Comparison of ENCODE assay signal across 8 cellular contexts in the genomic region with DNA sequence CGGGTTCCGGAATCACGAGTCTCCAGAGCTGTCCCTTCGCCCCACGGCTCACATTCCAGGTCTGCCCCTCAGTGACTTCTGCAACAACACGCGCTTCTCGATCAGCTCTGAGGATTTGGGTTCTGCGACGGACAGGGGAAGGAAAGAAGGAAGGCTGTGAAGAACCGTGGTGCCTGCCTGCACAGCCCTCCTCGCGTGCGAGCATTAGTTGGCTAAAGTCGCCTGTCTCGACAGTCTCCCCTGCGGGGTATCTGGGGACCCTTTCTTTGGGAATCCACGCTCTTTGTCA. TPM values are rescaled to one million over a fixed set of nuclear protein-coding genes. Genes with fewer than 3 reads are reported as not detected.
DNase-seq lines count a peak whose midpoint lies in the region; ATAC-seq and TF ChIP-seq lines count a peak whose summit lies in the region.

No MANE protein-coding gene starts in this region.

- peaks cover 0 to 18% (median 14%) of the 10 kb centered on the region in 4 donors for H3K36me3 ChIP-seq in esophagus muscularis mucosa

- H3K9me3 ChIP-seq in esophagus muscularis mucosa, result no peaks in the 10 kb centered on the region

- peaks cover 7% of the 10 kb centered on the region for H3K36me3 Mint-ChIP-seq in neural crest cell (ENCODE audit: low read depth)

- TF ChIP-seq POLR2A in esophagus muscularis mucosa (IDR thresholded peaks at IDR 0.05; ENCODE audit: low read depth), result no peak

- ATAC-seq in HG03066 (IDR thresholded peaks at IDR 0.05; ENCODE audit: low read depth, unreplicated experiment) (peak; percentile 3), HG03108 (IDR thresholded peaks at IDR 0.05; ENCODE audit: unreplicated experiment) (no peak)

- peak overlapping the region; percentile 58 to 66 (median 62) for H3K4me3 ChIP-seq in esophagus muscularis mucosa

- H3K4me3 Mint-ChIP-seq in neural crest cell, result peak overlapping the region; percentile 87

- peaks cover 0 to 10% (median 0%) of the 10 kb centered on the region in 4 donors for H3K27me3 ChIP-seq in esophagus muscularis mucosa

- H3K4me1 Mint-ChIP-seq in neural crest cell, result peaks cover 34% of the 10 kb centered on the region

- intact Hi-C loops in esophagus muscularis mucosa (cut with DNase I), result loop anchor here (5.0 kb wide), 3 partner anchors 56 to 231 kb away; a partner anchor contains a TSS

- TF ChIP-seq EP300 in esophagus muscularis mucosa (IDR thresholded peaks at IDR 0.05), result no peak

- TF ChIP-seq CTCF in esophagus muscularis mucosa (IDR thresholded peaks at IDR 0.05), result peak in 1 of 3 experiments; percentile 1
- peak; percentile 42 for TF ChIP-seq CTCF in neural crest cell (conservative IDR thresholded peaks at IDR 0.05)

- H3K27me3 Mint-ChIP-seq in neural crest cell (ENCODE audit: low read depth), result peaks cover 9% of the 10 kb centered on the region

- 0% methylated on average over 1 of the region's 18 CpGs for WGBS in esophagus muscularis mucosa

- DNase-seq in NCI-H1694 (lab: John Stamatoyannopoulos, UW) (peak; percentile 35), NCI-H1694 treated with DMSO at 0.1 percent for 48 hours (lab: John Stamatoyannopoulos, UW) (no peak), SW480 (ENCODE audit: low spot score) (peak; percentile 57), esophagus muscularis mucosa (ENCODE audit: extremely low spot score) (no peak), neural crest cell (ENCODE audit: low read depth, low spot score) (no peak), GOT3 (lab: John Stamatoyannopoulos, UW) (no peak)

- H3K4me1 ChIP-seq in esophagus muscularis mucosa, result peaks cover 24 to 36% (median 31%) of the 10 kb centered on the region in 4 donors

- H3K9me3 Mint-ChIP-seq in neural crest cell, result no peaks in the 10 kb centered on the region

- peak overlapping the region; percentile 92 to 98 (median 94) for H3K27ac ChIP-seq in esophagus muscularis mucosa (replicated peaks in 1 of 4)

- H3K27ac Mint-ChIP-seq in neural crest cell (ENCODE audit: unreplicated experiment), result peak overlapping the region; percentile 69

RNA-seq across cellular contexts. Expression of a gene that starts 23.1 kb away (rescaled TPM):
- total RNA-seq in esophagus muscularis mucosa, result 10 to 100 TPM; 22.5 to 34.9 (median 31.8) TPM
- 53.2 and 57.3 TPM in 2 replicates for total RNA-seq in neural crest cell

RNA-seq across cellular contexts. Expression of a gene that starts 23.3 kb away (rescaled TPM):
- total RNA-seq in esophagus muscularis mucosa (1,000 to 10,000 TPM; 1,642 to 3,082 (median 2,562) TPM), neural crest cell (2,299 and 2,407 TPM in 2 replicates)

RNA-seq across cellular contexts. Expression of a gene that starts 28.3 kb away (rescaled TPM):
- total RNA-seq in esophagus muscularis mucosa (10 to 100 TPM; 13.1 to 26.8 (median 24.2) TPM), neural crest cell (2.0 and 2.8 TPM in 2 replicates)

RNA-seq across cellular contexts. Expression of a gene that starts 40.3 kb away (rescaled TPM):
- total RNA-seq in esophagus muscularis mucosa, result 10 to 100 TPM; 15.0 to 25.3 (median 20.6) TPM
- 61.2 and 61.7 TPM in 2 replicates for total RNA-seq in neural crest cell

RNA-seq across cellular contexts. Expression of a gene that starts 40.5 kb away (rescaled TPM):
- 10 to 100 TPM; 30.5 to 42.6 (median 35.7) TPM for total RNA-seq in esophagus muscularis mucosa
- total RNA-seq in neural crest cell, result 54.5 and 60.6 TPM in 2 replicates

Comparison
In these comparisons a context has a peak if more than half of its experiments do, and no peak if none do; other contexts are left out.
1. DNase-seq: peak in NCI-H1694 (single experiment) and SW480 (single experiment); none in NCI-H1694 treated with DMSO at 0.1 percent for 48 hours (single experiment), esophagus muscularis mucosa (single experiment), neural crest cell (single experiment) and GOT3 (single experiment).